Comparison of ENCODE assay signal across 1 cellular context in genomic region chr17:1762233-1762905, GRCh38.
TF ChIP-seq lines count a peak whose summit lies in the region.

No MANE protein-coding gene starts in this region.

TF ChIP-seq in H1, 55 proteins besides CTCF, POLR2A, EP300 and RAD21:
- TF ChIP-seq RNF2 (IDR thresholded peaks at IDR 0.05; ENCODE audit: borderline replicate concordance, low read depth, low read length, missing control alignments, poor library complexity, severe bottlenecking), result no peak
- no peak for TF ChIP-seq NRF1 (IDR thresholded peaks at IDR 0.05; ENCODE audit: low read depth, low read length)
- no peak for TF ChIP-seq RBBP5 (IDR thresholded peaks at IDR 0.05; ENCODE audit: borderline replicate concordance, low read depth, low read length)
- no peak for TF ChIP-seq FOSL1 (IDR thresholded peaks at IDR 0.05; ENCODE audit: insufficient read depth, low read depth, low read length)
- no peak for TF ChIP-seq HDAC2 (IDR thresholded peaks at IDR 0.05; ENCODE audit: borderline replicate concordance in 1 of 2, low read depth in 2 of 2, low read length in 2 of 2)
